In the genomic region with DNA sequence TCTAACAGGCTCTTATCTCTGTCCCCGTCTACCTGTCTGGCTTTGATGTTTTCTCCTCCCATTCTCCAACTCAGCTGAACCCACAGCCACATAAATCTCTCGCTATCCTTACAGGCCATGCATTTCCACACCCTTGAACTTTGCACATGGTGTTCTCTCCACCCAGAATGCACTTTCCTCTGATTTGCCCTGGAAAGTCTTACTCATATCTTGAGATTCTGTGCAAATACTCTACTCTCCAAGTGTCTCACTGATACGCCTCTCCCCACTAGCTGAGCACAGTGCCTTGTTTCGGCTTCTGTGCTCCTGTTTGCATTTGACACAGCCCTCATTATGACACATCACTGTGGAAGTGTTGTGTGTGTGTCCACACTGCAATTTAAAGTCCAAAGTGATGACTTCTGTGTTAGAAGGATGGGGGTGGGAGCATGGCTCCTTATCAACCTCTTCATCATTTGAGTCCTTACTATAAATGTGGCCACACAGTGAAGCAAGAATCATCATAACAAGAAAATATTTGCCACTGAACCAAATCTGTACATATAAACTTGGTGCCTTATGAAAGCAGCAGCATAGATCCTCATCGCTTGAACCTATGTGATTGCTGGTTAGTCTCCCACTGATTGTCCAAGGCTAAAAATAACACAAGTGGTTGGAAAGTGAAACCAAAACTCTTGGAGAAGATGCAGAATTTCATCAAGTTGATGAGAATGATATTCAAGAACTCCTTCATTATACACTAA, we compare ENCODE assay signal across 16 cellular contexts. TPM values are rescaled to one million over a fixed set of nuclear protein-coding genes. Genes with fewer than 3 reads are reported as not detected.
DNase-seq lines count a peak whose midpoint lies in the region; ATAC-seq, FAIRE-seq and TF ChIP-seq lines count a peak whose summit lies in the region.
"Had no signal": no experiment of that assay in that cellular context is flagged by ENCODE, and none has a peak within 500 bp of the region (broad histone marks: within the 10 kb centered on the region; RNA-seq: fewer than 3 reads in every experiment).

No MANE protein-coding gene starts in this region.

- ATAC-seq in CD4-positive, alpha-beta T cell (ENCODE audit: poor library complexity), result no peak
- ATAC-seq in lung (ENCODE audit: insufficient read depth, low FRiP score) (peak; percentile 84), GM19351 (IDR thresholded peaks at IDR 0.05; ENCODE audit: unreplicated experiment) (no peak), GM18867 (IDR thresholded peaks at IDR 0.05; ENCODE audit: unreplicated experiment) (no peak)
- ATAC-seq: Panc1 had no signal

- no peak for TF ChIP-seq CTCF in CD4-positive, alpha-beta T cell (IDR thresholded peaks at IDR 0.05)
- TF ChIP-seq CTCF in lung (IDR thresholded peaks at IDR 0.05; ENCODE audit: control extremely low read depth, extremely low read depth), result no peak
- TF ChIP-seq CTCF in MM.1S (IDR thresholded peaks at IDR 0.05; ENCODE audit: low read length), result no peak

- no peaks in the 10 kb centered on the region for H3K79me2 ChIP-seq in MM.1S (ENCODE audit: low read length)

- no peak for FAIRE-seq in H54 (lab: Jason Lieb, UNC)
- FAIRE-seq: kidney had no signal

- H3K4me3 Mint-ChIP-seq in CD4-positive, alpha-beta T cell, result peak overlapping the region; percentile 8

- H3K4me1 ChIP-seq in lung (ENCODE audit: control insufficient read depth in 2 of 2, insufficient read depth in 2 of 2, low read length in 2 of 2) (peaks cover 0 to 2% of the 10 kb centered on the region in 2 donors), MM.1S (ENCODE audit: low read length) (peaks cover 5% of the 10 kb centered on the region)

- H3K27ac ChIP-seq in CD4-positive, alpha-beta T cell (ENCODE audit: low read depth, low read length), result no peak overlapping the region
- H3K27ac ChIP-seq in lung (ENCODE audit: low read depth in 1 of 2, low read length in 1 of 2) (peak overlapping the region in 1 of 2 donors; percentile 82), MM.1S (ENCODE audit: low read length) (no peak overlapping the region)
- H3K27ac ChIP-seq: esophagus muscularis mucosa had no signal

- H3K27me3 ChIP-seq in CD4-positive, alpha-beta T cell (ENCODE audit: control insufficient read depth, insufficient read depth, low read length), result peaks cover 7% of the 10 kb centered on the region
- no peaks in the 10 kb centered on the region for H3K27me3 ChIP-seq in lung (ENCODE audit: control insufficient read depth, insufficient read depth)
- H3K27me3 ChIP-seq in MM.1S (replicated peaks; ENCODE audit: insufficient read depth, low read length), result no peaks in the 10 kb centered on the region

- H3K9me3 ChIP-seq in CD4-positive, alpha-beta T cell (ENCODE audit: control insufficient read depth, low read length), result no peaks in the 10 kb centered on the region
- no peaks in the 10 kb centered on the region for H3K9me3 ChIP-seq in lung (ENCODE audit: control insufficient read depth in 2 of 2, insufficient read depth in 1 of 2, low read length in 1 of 2)
- H3K9me3 ChIP-seq in MM.1S (replicated peaks; ENCODE audit: insufficient read depth, low read length), result no peaks in the 10 kb centered on the region
- H3K9me3 ChIP-seq: esophagus muscularis mucosa had no signal

- peaks cover 18% of the 10 kb centered on the region for H3K27me3 Mint-ChIP-seq in CD4-positive, alpha-beta T cell

- H3K27ac Mint-ChIP-seq in CD4-positive, alpha-beta T cell, result no peak overlapping the region

- no peaks in the 10 kb centered on the region for H3K9me3 Mint-ChIP-seq in CD4-positive, alpha-beta T cell

- POLR2A ChIA-PET in CD4-positive, alpha-beta T cell (lab: Charles Lee), result no interaction called here

- H3K4me3 ChIP-seq in lung, result no peak overlapping the region
- H3K4me3 ChIP-seq in MM.1S (ENCODE audit: low read length), result no peak overlapping the region
- H3K4me3 ChIP-seq: esophagus muscularis mucosa had no signal

- H2AFZ ChIP-seq in MM.1S (ENCODE audit: low read length), result no peak overlapping the region

- no peak for TF ChIP-seq POLR2A in H54 (IDR thresholded peaks at IDR 0.05; ENCODE audit: low read depth, low read length)

- CTCF ChIA-PET in CD4-positive, alpha-beta T cell (lab: Charles Lee), result interaction anchor here (1.3 kb wide), 1 partner anchor 159 kb away, joined by 3 read pairs; no protein-coding TSS in a partner anchor

- H3K36me3 ChIP-seq in lung (ENCODE audit: control insufficient read depth in 2 of 2, insufficient read depth in 2 of 2, low read length in 2 of 2) (no peaks in the 10 kb centered on the region), MM.1S (replicated peaks; ENCODE audit: insufficient read depth, low read length) (no peaks in the 10 kb centered on the region)
- H3K36me3 ChIP-seq: esophagus muscularis mucosa had no signal

- no peak overlapping the region for H3K4me2 ChIP-seq in MM.1S (ENCODE audit: low read depth, low read length)

- H3F3A ChIP-seq in MM.1S (ENCODE audit: insufficient read depth, low read length), result no peaks in the 10 kb centered on the region

- intact Hi-C loops in CD4-positive, alpha-beta T cell (cut with DNase I, micrococcal nuclease), result loop anchor here in 1 of 2 experiments (10.0 kb wide), 1 partner anchor 743 kb away; a partner anchor contains a TSS

- H3K36me3 Mint-ChIP-seq in CD4-positive, alpha-beta T cell (ENCODE audit: low read depth), result peaks cover 5% of the 10 kb centered on the region

- no peaks in the 10 kb centered on the region for H4K20me1 ChIP-seq in MM.1S (ENCODE audit: insufficient read depth, low read length)

- no peak for DNase-seq in CD4-positive, alpha-beta T cell
- DNase-seq in H54 (ENCODE audit: insufficient read length, low spot score) (peak; percentile 22), amniotic epithelial cell (ENCODE audit: low read depth) (peak; percentile 93), lung (ENCODE audit: low spot score) (peak; percentile 67), MM.1S (no peak), SHP77 (lab: John Stamatoyannopoulos, UW) (no peak)
- DNase-seq: activated CD4-positive, CD25-positive, alpha-beta regulatory T cell; anterior cingulate cortex; DND-41; kidney; NCI-H2081 had no signal

- WGBS in lung, 2 donors, result 67 to 78% methylated on average over 5 of the region's 5 CpGs

- H3K4me1 Mint-ChIP-seq in CD4-positive, alpha-beta T cell (ENCODE audit: low read depth), result peaks cover 20% of the 10 kb centered on the region

- no peaks in the 10 kb centered on the region for H3K9me2 ChIP-seq in MM.1S (replicated peaks; ENCODE audit: insufficient read depth, low read length)

- no peak overlapping the region for H3K9ac ChIP-seq in MM.1S (ENCODE audit: low read length)

RNA-seq across cellular contexts. Expression of a gene that starts 5.5 kb away (rescaled TPM):
- total RNA-seq in CD4-positive, alpha-beta T cell, result 10 to 100 TPM; 55.8 to 59.1 TPM
- total RNA-seq in lung, result 10 to 100 TPM; 48.7 to 61.1 TPM
- 10 to 100 TPM; 19.9 to 33.7 TPM for polyA plus RNA-seq in lung

RNA-seq across cellular contexts. Expression of a gene that starts 16.0 kb away (rescaled TPM):
- 10 to 100 TPM; 51.1 to 53.1 TPM for total RNA-seq in CD4-positive, alpha-beta T cell
- total RNA-seq in lung, result 10 to 100 TPM; 18.4 to 74.3 TPM
- 10 to 100 TPM; 53.9 to 88.8 TPM for polyA plus RNA-seq in lung

RNA-seq across cellular contexts. Expression of a gene that starts 28.9 kb away (rescaled TPM):
- total RNA-seq in CD4-positive, alpha-beta T cell, result under 1 TPM; 0.11 to 0.17 TPM
- total RNA-seq in lung, result 1 to 10 TPM in 1 of 2 donors, under 1 TPM in 1; 0.64 to 6.6 TPM
- polyA plus RNA-seq in lung, result 1 to 10 TPM in 1 of 2 donors, under 1 TPM in 1; 0.87 to 6.8 TPM
- total RNA-seq: kidney, ureter had no signal

RNA-seq across cellular contexts. Expression of a gene that starts 41.1 kb away (rescaled TPM):
- total RNA-seq in CD4-positive, alpha-beta T cell, result 10 to 100 TPM; 14.7 to 17.7 TPM
- total RNA-seq in lung, result 100 to 1,000 TPM; 105 to 393 TPM
- 100 to 1,000 TPM; 189 to 558 TPM for polyA plus RNA-seq in lung

Comparison
In these comparisons a context has a peak if more than half of its experiments do, and no peak if none do; other contexts are left out.
1. DNase-seq: peak in H54 (single experiment), amniotic epithelial cell (single experiment) and lung (single experiment); none in CD4-positive, alpha-beta T cell (0 of 10), MM.1S (single experiment) and SHP77 (0 of 2).